In genomic region chr17:76868669-76869208, GRCh38 we compare ENCODE assay signal across 9 cellular contexts. TPM values are rescaled to one million over a fixed set of nuclear protein-coding genes. Genes with fewer than 3 reads are reported as not detected.
DNase-seq lines count a peak whose midpoint lies in the region; ATAC-seq, FAIRE-seq and TF ChIP-seq lines count a peak whose summit lies in the region.
"Had no signal": no experiment of that assay in that cellular context is flagged by ENCODE, and none has a peak within 500 bp of the region (broad histone marks: within the 10 kb centered on the region; RNA-seq: fewer than 3 reads in every experiment).

No MANE protein-coding gene starts in this region.

- no peak for FAIRE-seq in small intestine (lab: Jason Lieb, UNC)

- H3K27ac ChIP-seq in SJSA1 (0 out of 2 replicates have a peak overlapping the region, but pooled peaks have one; percentile 13), small intestine (ENCODE audit: low read depth in 1 of 2, low read length in 1 of 2) (no peak overlapping the region)
- H3K27ac ChIP-seq: KMS-11 had no signal

- H3K4me1 ChIP-seq in SJSA1 (replicated peaks) (peaks cover 72% of the 10 kb centered on the region), small intestine (ENCODE audit: control insufficient read depth in 2 of 2, insufficient read depth in 1 of 2, low read depth in 1 of 2, low read length in 1 of 2) (no peaks in the 10 kb centered on the region)

- TF ChIP-seq CTCF in fibroblast of pulmonary artery (IDR thresholded peaks at IDR 0.05; ENCODE audit: low read length, missing control alignments) (no peak), GM10248 (IDR thresholded peaks at IDR 0.05; ENCODE audit: control extremely low read depth, extremely low read depth, low read depth, missing control alignments) (no peak)

- no peaks in the 10 kb centered on the region; the same call in 1 of the 2 replicates for H3K9me3 ChIP-seq in SJSA1 (replicated peaks)
- no peaks in the 10 kb centered on the region for H3K9me3 ChIP-seq in small intestine (ENCODE audit: control insufficient read depth, low read depth)

- peak overlapping the region; percentile 82 for H3K4me3 ChIP-seq in SJSA1
- H3K4me3 ChIP-seq in fibroblast of pulmonary artery (replicated peaks; ENCODE audit: low read depth, low read length), result peak overlapping the region; percentile 12
- H3K4me3 ChIP-seq in small intestine (ENCODE audit: low read depth in 1 of 2, low read length in 2 of 2), result peak overlapping the region; percentile 14 to 44

- ATAC-seq in GM19023 (IDR thresholded peaks at IDR 0.05; ENCODE audit: unreplicated experiment), result no peak

- DNase-seq in NCI-H146 (lab: John Stamatoyannopoulos, UW) (peak; percentile 42), NCI-H146 treated with DMSO at 0.1 percent for 48 hours (lab: John Stamatoyannopoulos, UW; ENCODE audit: unreplicated experiment) (no peak), SJSA1 (ENCODE audit: low read depth in 1 of 2, low spot score in 2 of 2) (peak in 1 of 2 experiments; percentile 53), fibroblast of pulmonary artery (ENCODE audit: low read depth) (no peak), small intestine (no peak), GM10248 (ENCODE audit: extremely low spot score) (no peak), amygdala (lab: John Stamatoyannopoulos, UW) (no peak)

- H3K36me3 ChIP-seq in SJSA1 (peaks cover 17% of the 10 kb centered on the region), small intestine (ENCODE audit: control insufficient read depth in 2 of 2, insufficient read depth in 2 of 2, low read length in 2 of 2) (no peaks in the 10 kb centered on the region)

- WGBS in small intestine, 3 donors, result 1 to 4% (median 3%) methylated on average over 39 to 68 of the region's 68 CpGs

- CTCF ChIA-PET in GM10248 (lab: Yijun Ruan, JAX), result interaction anchor here (1.0 to 6.1 kb wide), 23 partner anchors 10 to 405 kb away, joined by 3 to 106 read pairs (median 5); no protein-coding TSS in a partner anchor

- H3K27me3 ChIP-seq in SJSA1 (replicated peaks) (no peaks in the 10 kb centered on the region), small intestine (ENCODE audit: control insufficient read depth in 2 of 2, insufficient read depth in 2 of 2, low read length in 2 of 2) (peaks cover 0 to 20% of the 10 kb centered on the region in 2 donors)

- POLR2A ChIA-PET in GM10248 (lab: Yijun Ruan, JAX), result no interaction called here

RNA-seq across cellular contexts. Expression of gene MGAT5B, which starts 0.5 kb away (rescaled TPM):
- 14.4 and 15.0 TPM in 2 replicates for total RNA-seq in SJSA1 (2014; rRNA removed; shearing (Covaris generic))
- polyA plus RNA-seq in small intestine, result under 1 TPM in 1 of 3 donors, not detected in 2; 0.40 TPM

Comparison
In these comparisons a context has a peak if more than half of its experiments do, and no peak if none do; other contexts are left out.
1. H3K4me3 ChIP-seq: peak in every context shown above with its lines; median percentile 82 in SJSA1; 29 in small intestine; 12 in fibroblast of pulmonary artery.